1 cellular context compared by ENCODE assay signal in the genomic region with DNA sequence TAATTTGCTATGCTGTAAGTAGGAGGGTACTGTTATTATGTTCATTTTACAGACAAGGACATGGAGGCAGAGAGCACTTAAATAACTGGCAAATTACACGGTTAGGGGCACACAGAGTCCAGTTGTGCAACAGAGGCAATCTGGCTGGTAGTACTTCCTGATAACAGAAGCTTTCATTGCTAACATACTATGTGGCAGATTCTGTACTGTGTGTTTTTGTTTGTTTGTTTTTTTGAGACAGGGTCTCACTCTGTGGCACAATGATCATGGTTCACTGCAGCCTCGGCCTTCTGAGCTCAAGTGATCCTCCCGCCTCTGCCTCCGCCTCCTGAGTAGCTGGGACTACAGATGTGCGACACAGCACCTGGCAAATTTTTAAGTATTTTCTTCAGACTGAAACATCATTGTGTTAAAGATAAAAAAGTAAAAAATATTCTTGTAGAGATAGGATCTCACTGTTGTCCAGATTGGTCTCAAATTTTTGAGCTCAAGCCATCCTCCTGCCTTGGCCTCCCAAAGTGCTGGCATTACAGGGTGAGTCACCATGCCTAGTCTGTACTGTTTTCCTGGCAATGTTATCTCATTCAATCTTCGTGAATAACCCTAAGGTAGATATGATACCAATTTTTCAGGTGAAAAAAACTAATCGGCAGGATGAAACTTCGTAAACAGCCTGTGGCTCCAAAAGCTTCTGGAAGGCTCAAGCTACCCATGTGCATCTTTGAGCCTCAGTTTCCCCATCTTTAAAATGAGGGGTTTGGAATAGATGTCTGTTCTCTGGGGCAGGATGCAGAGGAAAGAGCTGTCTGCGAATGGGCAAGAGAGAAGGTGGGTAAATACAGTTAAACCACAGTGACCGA.
TF ChIP-seq lines count a peak whose summit lies in the region.

No MANE protein-coding gene starts in this region.

TF ChIP-seq in GM23338, 12 proteins besides CTCF, POLR2A, EP300 and RAD21 (continued from another document):
- TF ChIP-seq, protein P1, sequence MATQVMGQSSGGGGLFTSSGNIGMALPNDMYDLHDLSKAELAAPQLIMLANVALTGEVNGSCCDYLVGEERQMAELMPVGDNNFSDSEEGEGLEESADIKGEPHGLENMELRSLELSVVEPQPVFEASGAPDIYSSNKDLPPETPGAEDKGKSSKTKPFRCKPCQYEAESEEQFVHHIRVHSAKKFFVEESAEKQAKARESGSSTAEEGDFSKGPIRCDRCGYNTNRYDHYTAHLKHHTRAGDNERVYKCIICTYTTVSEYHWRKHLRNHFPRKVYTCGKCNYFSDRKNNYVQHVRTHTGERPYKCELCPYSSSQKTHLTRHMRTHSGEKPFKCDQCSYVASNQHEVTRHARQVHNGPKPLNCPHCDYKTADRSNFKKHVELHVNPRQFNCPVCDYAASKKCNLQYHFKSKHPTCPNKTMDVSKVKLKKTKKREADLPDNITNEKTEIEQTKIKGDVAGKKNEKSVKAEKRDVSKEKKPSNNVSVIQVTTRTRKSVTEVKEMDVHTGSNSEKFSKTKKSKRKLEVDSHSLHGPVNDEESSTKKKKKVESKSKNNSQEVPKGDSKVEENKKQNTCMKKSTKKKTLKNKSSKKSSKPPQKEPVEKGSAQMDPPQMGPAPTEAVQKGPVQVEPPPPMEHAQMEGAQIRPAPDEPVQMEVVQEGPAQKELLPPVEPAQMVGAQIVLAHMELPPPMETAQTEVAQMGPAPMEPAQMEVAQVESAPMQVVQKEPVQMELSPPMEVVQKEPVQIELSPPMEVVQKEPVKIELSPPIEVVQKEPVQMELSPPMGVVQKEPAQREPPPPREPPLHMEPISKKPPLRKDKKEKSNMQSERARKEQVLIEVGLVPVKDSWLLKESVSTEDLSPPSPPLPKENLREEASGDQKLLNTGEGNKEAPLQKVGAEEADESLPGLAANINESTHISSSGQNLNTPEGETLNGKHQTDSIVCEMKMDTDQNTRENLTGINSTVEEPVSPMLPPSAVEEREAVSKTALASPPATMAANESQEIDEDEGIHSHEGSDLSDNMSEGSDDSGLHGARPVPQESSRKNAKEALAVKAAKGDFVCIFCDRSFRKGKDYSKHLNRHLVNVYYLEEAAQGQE (IDR thresholded peaks at IDR 0.05; ENCODE audit: unreplicated experiment) = no peak
- no peak for TF ChIP-seq STAT1 (IDR thresholded peaks at IDR 0.05; ENCODE audit: unreplicated experiment)
- no peak for TF ChIP-seq NANOG (IDR thresholded peaks at IDR 0.05; ENCODE audit: borderline replicate concordance)
- no peak for TF ChIP-seq JUNB (IDR thresholded peaks at IDR 0.05; ENCODE audit: unreplicated experiment)
- no peak for TF ChIP-seq ZNF114 (CRISPR knock-in tag; IDR thresholded peaks at IDR 0.05)
- TF ChIP-seq EZH2phosphoT487 (IDR thresholded peaks at IDR 0.05; ENCODE audit: unreplicated experiment) = no peak
- TF ChIP-seq EZH2 (IDR thresholded peaks at IDR 0.05; ENCODE audit: low read depth, unreplicated experiment) = no peak
TF ChIP-seq in GM23338: peak in this region for 0.
